ENCODE assay signal across 23 cellular contexts in the genomic region with DNA sequence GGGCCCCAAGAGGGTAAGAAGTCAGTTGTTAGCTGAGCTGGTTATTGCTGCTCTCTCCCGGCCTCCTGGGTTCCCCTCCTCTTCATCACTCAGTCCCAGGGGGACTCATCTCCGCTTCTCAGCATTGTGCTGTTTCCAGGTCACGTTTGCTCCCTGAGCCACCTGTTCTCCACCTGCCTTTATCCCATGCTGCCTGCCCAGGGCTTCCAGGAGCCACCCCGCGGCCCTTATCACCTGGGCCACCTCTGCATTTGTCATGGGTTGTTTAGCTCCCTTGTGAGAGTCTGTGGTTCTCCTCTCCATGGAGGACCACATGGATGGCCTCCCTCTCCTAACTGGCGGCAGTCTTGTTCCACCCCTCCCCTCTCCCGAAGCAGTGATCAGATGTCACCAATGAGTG. TPM values are rescaled to one million over a fixed set of nuclear protein-coding genes. Genes with fewer than 3 reads are reported as not detected.
A peak's percentile ranks its signal among the peaks of the same experiment; 100 is the strongest.
DNase-seq lines count a peak whose midpoint lies in the region; ATAC-seq lines count a peak whose summit lies in the region.
"Had no signal": no experiment of that assay in that cellular context is flagged by ENCODE, and none has a peak within 500 bp of the region (broad histone marks: within the 10 kb centered on the region; RNA-seq: fewer than 3 reads in every experiment).

No MANE protein-coding gene starts in this region.

- H4K8ac ChIP-seq in neuronal stem cell (ENCODE audit: low read depth, low read length), result no peak overlapping the region

- no peak overlapping the region for H2BK5ac ChIP-seq in neuronal stem cell (ENCODE audit: low read length)

- no peak overlapping the region for H4K91ac ChIP-seq in neuronal stem cell (ENCODE audit: low read depth, low read length, poor library complexity)

- H3K9ac ChIP-seq in BLaER1 (peak overlapping the region; percentile 43), HUES64 (ENCODE audit: low read depth, low read length) (peak overlapping the region; percentile 4; the same call in 1 of the 2 replicates), neuronal stem cell (ENCODE audit: low read depth, low read length, poor library complexity) (no peak overlapping the region)
- H3K9ac ChIP-seq: KMS-11 had no signal

- CTCF ChIA-PET in activated CD8-positive, alpha-beta memory T cell treated with anti-CD3 and anti-CD28 coated beads, Interleukin-2, amount 10 ng/mL, durations not matched to agents 7 days and 5 days (lab: Charles Lee), result interaction anchor here (0.8 kb wide), 1 partner anchor 45 kb away, joined by 3 read pairs; no protein-coding TSS in a partner anchor

- WGBS in HUES64, result 89% methylated on average over 7 of the region's 7 CpGs
- no CpG with 5 or more reads among the region's 7 CpGs for WGBS in neuronal stem cell (ENCODE audit: extremely low coverage in 2 of 2, insufficient read length in 2 of 2, insufficient replicate concordance in 1 of 2), 2 donors

- H3K4me1 ChIP-seq in BLaER1 (peaks cover 30% of the 10 kb centered on the region), HUES64 (ENCODE audit: insufficient read depth, low read length) (no peaks in the 10 kb centered on the region), neuronal stem cell (ENCODE audit: control insufficient read depth in 2 of 2, insufficient read depth in 1 of 2, low read depth in 1 of 2, low read length in 2 of 2) (peaks cover 3 to 12% of the 10 kb centered on the region in 2 donors)
- H3K4me1 ChIP-seq: SJSA1 had no signal

- no peak overlapping the region for H3K4me3 Mint-ChIP-seq in activated CD8-positive, alpha-beta memory T cell treated with anti-CD3 and anti-CD28 coated beads, Interleukin-2, amount 10 ng/mL, durations not matched to agents 7 days and 5 days
- H3K4me3 Mint-ChIP-seq: HFFc6 had no signal

- H3K14ac ChIP-seq in neuronal stem cell (ENCODE audit: low read length), result no peak overlapping the region

- no peaks in the 10 kb centered on the region for H3K79me1 ChIP-seq in neuronal stem cell (ENCODE audit: low read depth, low read length)

- H3K27ac Mint-ChIP-seq in activated CD8-positive, alpha-beta memory T cell treated with anti-CD3 and anti-CD28 coated beads, Interleukin-2, amount 10 ng/mL, durations not matched to agents 7 days and 5 days, result no peak overlapping the region
- H3K27ac Mint-ChIP-seq: HFFc6 had no signal

- H3K4ac ChIP-seq in neuronal stem cell (ENCODE audit: low read length), result no peak overlapping the region

- ATAC-seq in activated CD8-positive, alpha-beta memory T cell treated with anti-CD3 and anti-CD28 coated beads, Interleukin-2, amount 10 ng/mL, durations not matched to agents 7 days and 5 days, result no peak
- ATAC-seq: GM12878, Right ventricle myocardium inferior had no signal

- H3K27me3 Mint-ChIP-seq in activated CD8-positive, alpha-beta memory T cell treated with anti-CD3 and anti-CD28 coated beads, Interleukin-2, amount 10 ng/mL, durations not matched to agents 7 days and 5 days, result peaks cover 27% of the 10 kb centered on the region

- H3K4me3 ChIP-seq in BLaER1 (no peak overlapping the region), HUES64 (ENCODE audit: low read length) (no peak overlapping the region), neuronal stem cell (ENCODE audit: low read length in 2 of 2) (no peak overlapping the region)
- H3K4me3 ChIP-seq: GM12878, SJSA1 had no signal

- no peaks in the 10 kb centered on the region for H3K27me3 ChIP-seq in BLaER1
- no peaks in the 10 kb centered on the region for H3K27me3 ChIP-seq in HUES64 (ENCODE audit: insufficient read depth, low read length)
- H3K27me3 ChIP-seq in neuronal stem cell (ENCODE audit: control insufficient read depth in 3 of 3, insufficient read depth in 3 of 3, low read depth in 1 of 3, low read length in 3 of 3), result peaks cover 0 to 27% (median 0%) of the 10 kb centered on the region in 3 experiments

- H2AK5ac ChIP-seq in neuronal stem cell (ENCODE audit: low read depth, low read length), result no peak overlapping the region

- no peaks in the 10 kb centered on the region for H3K36me3 Mint-ChIP-seq in activated CD8-positive, alpha-beta memory T cell treated with anti-CD3 and anti-CD28 coated beads, Interleukin-2, amount 10 ng/mL, durations not matched to agents 7 days and 5 days

- H2AFZ ChIP-seq in neuronal stem cell (ENCODE audit: low read length), result no peak overlapping the region

- H2BK120ac ChIP-seq in neuronal stem cell (ENCODE audit: low read depth, low read length), result no peak overlapping the region

- peak overlapping the region; percentile 11 for H2BK15ac ChIP-seq in neuronal stem cell (ENCODE audit: low read length)

- peak overlapping the region; percentile 60 for H3K18ac ChIP-seq in neuronal stem cell (ENCODE audit: low read length)

- H3K9me3 Mint-ChIP-seq in activated CD8-positive, alpha-beta memory T cell treated with anti-CD3 and anti-CD28 coated beads, Interleukin-2, amount 10 ng/mL, durations not matched to agents 7 days and 5 days (ENCODE audit: low read depth), result no peaks in the 10 kb centered on the region
- H3K9me3 Mint-ChIP-seq: HFFc6 had no signal

- DNase-seq in NCI-H2171 (lab: John Stamatoyannopoulos, UW), result peak; percentile 85
- DNase-seq in neuronal stem cell (ENCODE audit: low spot score), result no peak
- DNase-seq in inferior parietal cortex (ENCODE audit: extremely low spot score), result no peak
- DNase-seq in activated CD8-positive, alpha-beta memory T cell treated with anti-CD3 and anti-CD28 coated beads, Interleukin-2, amount 10 ng/mL, durations not matched to agents 7 days and 5 days, result no peak
- DNase-seq in DMS153 (lab: John Stamatoyannopoulos, UW), result no peak
- DNase-seq: COR-L47, DMS79 treated with DMSO at 0.1 percent for 48 hours, H7, HFFc6, IMR-90, NCI-H1092 treated with DMSO at 0.1 percent for 48 hours, NCI-H1694, NCI-H446, NCI-H526, T-helper 1 cell had no signal

- H3K27ac ChIP-seq in BLaER1 (peak overlapping the region; percentile 55), HUES64 (ENCODE audit: low read depth, low read length) (no peak overlapping the region), neuronal stem cell (replicated peaks; ENCODE audit: low read length) (no peak overlapping the region)
- H3K27ac ChIP-seq: KMS-11, SJSA1 had no signal

- no peaks in the 10 kb centered on the region for H4K20me1 ChIP-seq in BLaER1

- H3K4me2 ChIP-seq in BLaER1 (peak overlapping the region; percentile 88), neuronal stem cell (ENCODE audit: insufficient read depth, low read length, poor library complexity, severe bottlenecking) (no peak overlapping the region)
- H3K4me2 ChIP-seq: KMS-11 had no signal

- no peaks in the 10 kb centered on the region for H3K4me1 Mint-ChIP-seq in activated CD8-positive, alpha-beta memory T cell treated with anti-CD3 and anti-CD28 coated beads, Interleukin-2, amount 10 ng/mL, durations not matched to agents 7 days and 5 days

- H3K36me3 ChIP-seq in BLaER1 (no peaks in the 10 kb centered on the region), HUES64 (ENCODE audit: insufficient read depth, low read length) (no peaks in the 10 kb centered on the region), neuronal stem cell (replicated peaks in 1 of 2; ENCODE audit: control insufficient read depth in 2 of 2, insufficient read depth in 2 of 2, low read length in 2 of 2) (no peaks in the 10 kb centered on the region)
- H3K36me3 ChIP-seq: SJSA1 had no signal

- H3K9me3 ChIP-seq in BLaER1 (no peaks in the 10 kb centered on the region), HUES64 (ENCODE audit: insufficient read depth, low read depth, low read length) (no peaks in the 10 kb centered on the region), neuronal stem cell (replicated peaks in 1 of 2; ENCODE audit: control insufficient read depth in 2 of 2, insufficient read depth in 1 of 2, low read depth in 1 of 2, low read length in 2 of 2) (no peaks in the 10 kb centered on the region)
- H3K9me3 ChIP-seq: SJSA1 had no signal

- no peak overlapping the region for H2BK12ac ChIP-seq in neuronal stem cell (ENCODE audit: low read length)

- no peak overlapping the region for H3K23ac ChIP-seq in neuronal stem cell (ENCODE audit: low read depth, low read length, poor library complexity)

RNA-seq across cellular contexts. Expression of gene SYNDIG1L, which starts 36.0 kb away (rescaled TPM):
- polyA plus RNA-seq in HUES64 (2013, experiment 1 of 2), result 0.40 TPM
- polyA plus RNA-seq in HUES64 (2013, experiment 2 of 2), result 0.51 TPM
- polyA plus RNA-seq in neuronal stem cell (2013, experiment 1 of 2), result 1.8 TPM
- 1.7 TPM for polyA plus RNA-seq in neuronal stem cell (2013, experiment 2 of 2)
- not detected for total RNA-seq in activated CD8-positive, alpha-beta memory T cell treated with anti-CD3 and anti-CD28 coated beads, Interleukin-2, amount 10 ng/mL, durations not matched to agents 7 days and 5 days
- total RNA-seq: A172, GM12878, HFFc6, IMR-90, Right ventricle myocardium inferior, SJSA1 had no signal
- polyA plus RNA-seq: AG04450, IMR-90 had no signal

RNA-seq across cellular contexts. Expression of gene VRTN, which starts 41.7 kb away (rescaled TPM):
- polyA plus RNA-seq in HUES64 (2013, experiment 1 of 2), result 81.5 TPM
- polyA plus RNA-seq in HUES64 (2013, experiment 2 of 2), result 73.0 TPM
- polyA plus RNA-seq in neuronal stem cell (2013, experiment 1 of 2), result 7.8 TPM
- 7.5 TPM for polyA plus RNA-seq in neuronal stem cell (2013, experiment 2 of 2)
- total RNA-seq in activated CD8-positive, alpha-beta memory T cell treated with anti-CD3 and anti-CD28 coated beads, Interleukin-2, amount 10 ng/mL, durations not matched to agents 7 days and 5 days, result not detected
- total RNA-seq: A172, HFFc6, IMR-90, Right ventricle myocardium inferior, SJSA1 had no signal
- polyA plus RNA-seq: AG04450, GM12878, IMR-90 had no signal
